ENCODE assay signal across 23 cellular contexts in the genomic region with DNA sequence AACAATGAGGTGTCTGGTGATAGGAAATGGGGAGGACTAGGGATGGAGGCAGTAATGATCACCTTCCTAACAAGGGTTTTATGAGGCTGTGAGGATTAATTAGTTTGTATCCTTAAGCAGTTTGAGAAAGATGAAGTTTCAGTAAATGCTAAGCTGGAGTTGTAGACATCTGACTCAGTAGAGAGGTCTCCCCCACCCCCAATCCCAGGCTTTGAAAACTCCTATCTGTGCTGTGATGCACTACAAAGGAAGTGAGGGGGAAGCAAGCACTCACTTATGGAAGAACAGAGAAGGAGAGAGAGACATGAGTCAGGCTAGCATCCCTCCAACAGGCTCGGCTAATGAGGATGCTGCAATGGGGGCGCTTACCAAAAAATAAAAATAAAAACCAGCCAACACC. TPM values are rescaled to one million over a fixed set of nuclear protein-coding genes. Genes with fewer than 3 reads are reported as not detected.
DNase-seq lines count a peak whose midpoint lies in the region; ATAC-seq, FAIRE-seq and TF ChIP-seq lines count a peak whose summit lies in the region.
"Had no signal": no experiment of that assay in that cellular context is flagged by ENCODE, and none has a peak within 500 bp of the region (broad histone marks: within the 10 kb centered on the region; RNA-seq: fewer than 3 reads in every experiment).

No MANE protein-coding gene starts in this region.

- H3K4me3 ChIP-seq in H7 (ENCODE audit: insufficient read depth, low read depth, low read length) (no peak overlapping the region), bronchial epithelial cell (ENCODE audit: low read depth, low read length) (no peak overlapping the region)
- H3K4me3 ChIP-seq: ascending aorta, SJSA1, spleen, thyroid gland had no signal

- H3K4me3 Mint-ChIP-seq in natural killer cell treated with Interleukin-12 subunit alpha and Interleukin-12 subunit beta and Interleukin-15 and Interleukin-18, amount 100 ng/mL, for 72 hours, result peak overlapping the region; percentile 12
- H3K4me3 Mint-ChIP-seq: CD4-positive, alpha-beta memory T cell; stimulated activated memory B cell treated with anti-CD40 and anti-IgM and Interleukin-4, amounts not matched to agents 10 μg/mL and 1 μg/mL and 100 μg/mL, for 72 hours; T-cell had no signal

- H3K27me3 ChIP-seq in H7 (ENCODE audit: control insufficient read depth, insufficient read depth, low read length) (no peaks in the 10 kb centered on the region; the same call in 1 of the 2 replicates), bronchial epithelial cell (ENCODE audit: control insufficient read depth, insufficient read depth, low read length) (peaks cover 2% of the 10 kb centered on the region)
- H3K27me3 ChIP-seq: thyroid gland had no signal

- DNase-seq in Daoy (ENCODE audit: low read depth) (peak; percentile 50), H7 (peak; percentile 47), bronchial epithelial cell (ENCODE audit: low read depth) (peak; percentile 26), amniotic stem cell (lab: John Stamatoyannopoulos, UW) (no peak), DMS114 treated with DMSO at 0.1 percent for 48 hours (lab: John Stamatoyannopoulos, UW; ENCODE audit: unreplicated experiment) (no peak), NCI-H2196 (lab: John Stamatoyannopoulos, UW; ENCODE audit: unreplicated experiment) (no peak)
- no peak for DNase-seq in natural killer cell treated with Interleukin-12 subunit alpha and Interleukin-12 subunit beta and Interleukin-15 and Interleukin-18, amount 100 ng/mL, for 72 hours (ENCODE audit: low spot score)
- DNase-seq: activated naive CD4-positive, alpha-beta T cell treated with anti-CD3 and anti-CD28 coated beads, Interleukin-2, amount 50 U/mL, for 16 hours; CD4-positive, alpha-beta memory T cell; cerebellar nuclear complex; KG1; left cardiac atrium; NCI-H1436; NCI-H524; retina; spleen; stimulated activated CD4-positive, alpha-beta T cell treated with anti-CD3 and anti-CD28 coated beads, Interleukin-2, amount 100 ng/mL, for 48 hours; T-cell; thyroid gland had no signal

- no peaks in the 10 kb centered on the region for H3K9me3 Mint-ChIP-seq in natural killer cell treated with Interleukin-12 subunit alpha and Interleukin-12 subunit beta and Interleukin-15 and Interleukin-18, amount 100 ng/mL, for 72 hours
- H3K9me3 Mint-ChIP-seq: T-cell had no signal

- no peak overlapping the region for H3K27ac Mint-ChIP-seq in natural killer cell treated with Interleukin-12 subunit alpha and Interleukin-12 subunit beta and Interleukin-15 and Interleukin-18, amount 100 ng/mL, for 72 hours
- H3K27ac Mint-ChIP-seq: stimulated activated memory B cell treated with anti-CD40 and anti-IgM and Interleukin-4, amounts not matched to agents 10 μg/mL and 1 μg/mL and 100 μg/mL, for 72 hours had no signal

- H3K27me3 Mint-ChIP-seq in natural killer cell treated with Interleukin-12 subunit alpha and Interleukin-12 subunit beta and Interleukin-15 and Interleukin-18, amount 100 ng/mL, for 72 hours, result no peaks in the 10 kb centered on the region

- no peaks in the 10 kb centered on the region for H3K36me3 Mint-ChIP-seq in natural killer cell treated with Interleukin-12 subunit alpha and Interleukin-12 subunit beta and Interleukin-15 and Interleukin-18, amount 100 ng/mL, for 72 hours
- H3K36me3 Mint-ChIP-seq: T-cell had no signal

- ATAC-seq in natural killer cell treated with Interleukin-12 subunit alpha and Interleukin-12 subunit beta and Interleukin-15 and Interleukin-18, amount 100 ng/mL, for 72 hours, result no peak
- ATAC-seq: left cardiac atrium; stimulated activated memory B cell treated with anti-CD40 and anti-IgM and Interleukin-4, amounts not matched to agents 10 μg/mL and 1 μg/mL and 100 μg/mL, for 72 hours; T-cell had no signal

- H3K4me1 Mint-ChIP-seq in natural killer cell treated with Interleukin-12 subunit alpha and Interleukin-12 subunit beta and Interleukin-15 and Interleukin-18, amount 100 ng/mL, for 72 hours (ENCODE audit: low read depth in 2 of 2), result peaks cover 44 to 48% of the 10 kb centered on the region in 2 donors

- TF ChIP-seq CTCF in bronchial epithelial cell (IDR thresholded peaks at IDR 0.05; ENCODE audit: insufficient read depth, low read length, severe bottlenecking), result no peak

- H3K36me3 ChIP-seq in H7 (replicated peaks; ENCODE audit: control insufficient read depth, insufficient read depth, low read length), result no peaks in the 10 kb centered on the region
- no peaks in the 10 kb centered on the region for H3K36me3 ChIP-seq in bronchial epithelial cell (ENCODE audit: control insufficient read depth, insufficient read depth, low read length)
- H3K36me3 ChIP-seq: ascending aorta, SJSA1, spleen, thyroid gland had no signal

- FAIRE-seq in bronchial epithelial cell (lab: Jason Lieb, UNC), result no peak
- FAIRE-seq: RCC 7860 had no signal

RNA-seq across cellular contexts. Expression of a gene that starts 5.5 kb away (rescaled TPM):
- 2.9 and 4.4 TPM in 2 replicates for total RNA-seq in Daoy (2014; rRNA removed; shearing (Covaris generic))
- total RNA-seq in H7 (2014; rRNA removed; shearing (Covaris generic)), result 5.7 and 6.1 TPM in 2 replicates
- total RNA-seq in bronchial epithelial cell, result 2.9 and 5.3 TPM in 2 replicates
- 10 to 100 TPM; 12.9 to 27.6 TPM for total RNA-seq in natural killer cell treated with Interleukin-12 subunit alpha and Interleukin-12 subunit beta and Interleukin-15 and Interleukin-18, amount 100 ng/mL, for 72 hours

Comparison
In these comparisons a context has a peak if more than half of its experiments do, and no peak if none do; other contexts are left out.
1. DNase-seq: peak in Daoy (single experiment), H7 (single experiment) and bronchial epithelial cell (single experiment); none in natural killer cell treated with Interleukin-12 subunit alpha and Interleukin-12 subunit beta and Interleukin-15 and Interleukin-18, amount 100 ng/mL, for 72 hours (single experiment), amniotic stem cell (single experiment), DMS114 treated with DMSO at 0.1 percent for 48 hours (single experiment) and NCI-H2196 (single experiment).